8 cellular contexts compared by ENCODE assay signal in genomic region chr11:94519478-94520084, GRCh38. TPM values are rescaled to one million over a fixed set of nuclear protein-coding genes. Genes with fewer than 3 reads are reported as not detected.
DNase-seq lines count a peak whose midpoint lies in the region; ATAC-seq, FAIRE-seq and TF ChIP-seq lines count a peak whose summit lies in the region.

No MANE protein-coding gene starts in this region.

- no peak overlapping the region for H3K4me3 Mint-ChIP-seq in activated CD4-positive, alpha-beta T cell treated with anti-CD3 and anti-CD28 coated beads, Interleukin-2, amount 10 ng/mL, durations not matched to agents 7 days and 5 days
- H3K4me3 Mint-ChIP-seq in activated T-cell treated with anti-CD3 and anti-CD28 coated beads, Interleukin-2, amount 50 U/mL, for 72 hours: no peak overlapping the region

- peak; percentile 87 for TF ChIP-seq CTCF in SK-N-SH (IDR thresholded peaks at IDR 0.05)
- TF ChIP-seq CTCF in gastrocnemius medialis (IDR thresholded peaks at IDR 0.05 in 4 of 5, conservative IDR thresholded peaks at IDR 0.05 in 1 of 5): peak; percentile 31 to 75 (median 41)
- TF ChIP-seq CTCF in lower leg skin (IDR thresholded peaks at IDR 0.05): no peak

- no peak overlapping the region; a peak in 1 of 4 replicates for H3K4me3 ChIP-seq in SK-N-SH (ENCODE audit: low read depth in 2 of 2, low read length in 1 of 2)
- H3K4me3 ChIP-seq in gastrocnemius medialis: no peak overlapping the region
- no peak overlapping the region for H3K4me3 ChIP-seq in lower leg skin (ENCODE audit: low read depth, poor library complexity, severe bottlenecking)

- DNase-seq in activated CD4-positive, alpha-beta T cell treated with anti-CD3 and anti-CD28 coated beads, Interleukin-2, amount 10 ng/mL, durations not matched to agents 7 days and 5 days: peak; percentile 24
- DNase-seq in activated CD4-positive, alpha-beta T cell treated with anti-CD3 and anti-CD28 coated beads for 48 hours: no peak
- DNase-seq in KG1 (lab: John Stamatoyannopoulos, UW): peak; percentile 32
- peak; percentile 38 for DNase-seq in SK-N-SH
- DNase-seq in frontal cortex (ENCODE audit: low spot score in 2 of 2): peak in 1 of 2 donors; percentile 25
- DNase-seq in gastrocnemius medialis: no peak
- DNase-seq in lower leg skin (ENCODE audit: low spot score in 2 of 2): no peak
- DNase-seq in activated T-cell treated with anti-CD3 and anti-CD28 coated beads, Interleukin-2, amount 50 U/mL, for 72 hours: no peak

- no peak for TF ChIP-seq POLR2A in gastrocnemius medialis (IDR thresholded peaks at IDR 0.05)
- no peak for TF ChIP-seq POLR2A in lower leg skin (IDR thresholded peaks at IDR 0.05)

- H3F3A ChIP-seq in SK-N-SH (replicated peaks; ENCODE audit: insufficient read depth): no peaks in the 10 kb centered on the region

- H3K79me2 ChIP-seq in SK-N-SH (ENCODE audit: insufficient read depth): no peaks in the 10 kb centered on the region

- H3K4me2 ChIP-seq in SK-N-SH: no peak overlapping the region

- intact Hi-C loops in gastrocnemius medialis (cut with DNase I; ENCODE audit: low total_unique reads): loop anchor here (1.0 to 2.0 kb wide), 2 partner anchors 43 to 84 kb away; no protein-coding TSS in a partner anchor
- intact Hi-C loops in lower leg skin (cut with DNase I; ENCODE audit: low total_unique reads): loop anchor here (10.0 kb wide), 1 partner anchor 625 kb away; no protein-coding TSS in a partner anchor

- 24% methylated on average over 5 of the region's 5 CpGs for WGBS in SK-N-SH (ENCODE audit: low lambda C conversion rate)
- WGBS in lower leg skin, 2 donors: 7 to 12% methylated on average over 5 of the region's 5 CpGs

- H4K20me1 ChIP-seq in SK-N-SH (ENCODE audit: insufficient read depth): no peaks in the 10 kb centered on the region

- TF ChIP-seq EP300 in SK-N-SH (IDR thresholded peaks at IDR 0.05; ENCODE audit: borderline replicate concordance in 1 of 2, low read depth in 1 of 2, low read length in 1 of 2): no peak

- H3K9ac ChIP-seq in SK-N-SH: no peak overlapping the region

- ATAC-seq in gastrocnemius medialis: no peak
- ATAC-seq in activated T-cell treated with anti-CD3 and anti-CD28 coated beads, Interleukin-2, amount 50 U/mL, for 72 hours (replicated peaks in 1 of 2): no peak

- in situ Hi-C loops in gastrocnemius medialis (cut with MboI; ENCODE audit: low sequenced_read_pairs in 4 of 4): loop anchor here in 2 of 4 donors (5.0 to 25.0 kb wide), 2 partner anchors 78 to 632 kb away; no protein-coding TSS in a partner anchor

- H3K36me3 ChIP-seq in SK-N-SH (replicated peaks in 1 of 2; ENCODE audit: control insufficient read depth in 1 of 2, insufficient read depth in 2 of 2, low read length in 1 of 2): no peaks in the 10 kb centered on the region
- no peaks in the 10 kb centered on the region for H3K36me3 ChIP-seq in gastrocnemius medialis

- no peaks in the 10 kb centered on the region for H3K9me3 ChIP-seq in SK-N-SH
- no peaks in the 10 kb centered on the region for H3K9me3 ChIP-seq in gastrocnemius medialis

- 0 out of 2 replicates have a peak overlapping the region, but pooled peaks have one; percentile 23 for H2AFZ ChIP-seq in SK-N-SH (ENCODE audit: low read depth)

- peaks cover 15% of the 10 kb centered on the region for H3K27me3 Mint-ChIP-seq in activated CD4-positive, alpha-beta T cell treated with anti-CD3 and anti-CD28 coated beads, Interleukin-2, amount 10 ng/mL, durations not matched to agents 7 days and 5 days
- H3K27me3 Mint-ChIP-seq in activated T-cell treated with anti-CD3 and anti-CD28 coated beads, Interleukin-2, amount 50 U/mL, for 72 hours (ENCODE audit: low read depth): peaks cover 11% of the 10 kb centered on the region

- CTCF ChIA-PET in activated CD4-positive, alpha-beta T cell treated with anti-CD3 and anti-CD28 coated beads, Interleukin-2, amount 10 ng/mL, durations not matched to agents 7 days and 5 days (lab: Charles Lee): interaction anchor here (0.9 kb wide), 1 partner anchor 624 kb away, joined by 3 read pairs; no protein-coding TSS in a partner anchor
- CTCF ChIA-PET in SK-N-SH (lab: Yijun Ruan, JAX): interaction anchor here (0.6 to 1.8 kb wide), 22 partner anchors 10 to 630 kb away, joined by 3 to 8 read pairs (median 3); partner anchors contain the start of gene AMOTL1

- peak; percentile 57 for TF ChIP-seq RAD21 in SK-N-SH (IDR thresholded peaks at IDR 0.05; ENCODE audit: low read length)

- POLR2A ChIA-PET in activated CD4-positive, alpha-beta T cell treated with anti-CD3 and anti-CD28 coated beads, Interleukin-2, amount 10 ng/mL, durations not matched to agents 7 days and 5 days (lab: Charles Lee): no interaction called here
- POLR2A ChIA-PET in SK-N-SH (lab: Yijun Ruan, JAX): no interaction called here

- peak; percentile 91 for FAIRE-seq in frontal cortex (lab: Jason Lieb, UNC)

- H3K4me1 ChIP-seq in SK-N-SH (ENCODE audit: control insufficient read depth in 1 of 2, insufficient read depth in 2 of 2, low read depth in 1 of 2, low read length in 1 of 2): no peaks in the 10 kb centered on the region
- H3K4me1 ChIP-seq in gastrocnemius medialis: no peaks in the 10 kb centered on the region

- no peaks in the 10 kb centered on the region for H3K9me3 Mint-ChIP-seq in activated CD4-positive, alpha-beta T cell treated with anti-CD3 and anti-CD28 coated beads, Interleukin-2, amount 10 ng/mL, durations not matched to agents 7 days and 5 days
- no peaks in the 10 kb centered on the region for H3K9me3 Mint-ChIP-seq in activated T-cell treated with anti-CD3 and anti-CD28 coated beads, Interleukin-2, amount 50 U/mL, for 72 hours

- H3K27me3 ChIP-seq in SK-N-SH (ENCODE audit: insufficient read depth): no peaks in the 10 kb centered on the region
- H3K27me3 ChIP-seq in gastrocnemius medialis: no peaks in the 10 kb centered on the region

- H3K9me2 ChIP-seq in SK-N-SH: no peaks in the 10 kb centered on the region

- H3K27ac Mint-ChIP-seq in activated CD4-positive, alpha-beta T cell treated with anti-CD3 and anti-CD28 coated beads, Interleukin-2, amount 10 ng/mL, durations not matched to agents 7 days and 5 days: no peak overlapping the region
- H3K27ac Mint-ChIP-seq in activated T-cell treated with anti-CD3 and anti-CD28 coated beads, Interleukin-2, amount 50 U/mL, for 72 hours: no peak overlapping the region

- H3K27ac ChIP-seq in SK-N-SH (ENCODE audit: low read depth in 2 of 2, low read length in 1 of 2) (no peak overlapping the region), gastrocnemius medialis (no peak overlapping the region)

- H3K4me1 Mint-ChIP-seq in activated CD4-positive, alpha-beta T cell treated with anti-CD3 and anti-CD28 coated beads, Interleukin-2, amount 10 ng/mL, durations not matched to agents 7 days and 5 days: no peaks in the 10 kb centered on the region
- H3K4me1 Mint-ChIP-seq in activated T-cell treated with anti-CD3 and anti-CD28 coated beads, Interleukin-2, amount 50 U/mL, for 72 hours (ENCODE audit: low read depth): no peaks in the 10 kb centered on the region

- H3K36me3 Mint-ChIP-seq in activated CD4-positive, alpha-beta T cell treated with anti-CD3 and anti-CD28 coated beads, Interleukin-2, amount 10 ng/mL, durations not matched to agents 7 days and 5 days (ENCODE audit: low read depth): no peaks in the 10 kb centered on the region
- H3K36me3 Mint-ChIP-seq in activated T-cell treated with anti-CD3 and anti-CD28 coated beads, Interleukin-2, amount 50 U/mL, for 72 hours (ENCODE audit: insufficient read depth in 2 of 2): no peaks in the 10 kb centered on the region

RNA-seq across cellular contexts. Expression of gene C11orf97, which starts 7.3 kb away (rescaled TPM):
- not detected for total RNA-seq in activated CD4-positive, alpha-beta T cell treated with anti-CD3 and anti-CD28 coated beads, Interleukin-2, amount 10 ng/mL, durations not matched to agents 7 days and 5 days
- polyA plus RNA-seq in SK-N-SH (2012; rRNA removed): not detected in 2 replicates
- not detected in 2 replicates for polyA plus RNA-seq in SK-N-SH (2012; cell fraction: cytosol; rRNA removed)
- not detected in 2 replicates for polyA plus RNA-seq in SK-N-SH (2012; cell fraction: nucleus; rRNA removed)
- total RNA-seq in frontal cortex (not detected), gastrocnemius medialis (not detected), lower leg skin (not detected)
- total RNA-seq in activated T-cell treated with anti-CD3 and anti-CD28 coated beads, Interleukin-2, amount 50 U/mL, for 72 hours: not detected

RNA-seq across cellular contexts. Expression of gene FUT4, which starts 24.1 kb away (rescaled TPM):
- 1 to 10 TPM; 7.1 to 7.8 TPM for total RNA-seq in activated CD4-positive, alpha-beta T cell treated with anti-CD3 and anti-CD28 coated beads, Interleukin-2, amount 10 ng/mL, durations not matched to agents 7 days and 5 days
- polyA plus RNA-seq in SK-N-SH (2012; rRNA removed): 1.8 and 1.9 TPM in 2 replicates
- polyA plus RNA-seq in SK-N-SH (2012; cell fraction: cytosol; rRNA removed): 1.7 and 1.9 TPM in 2 replicates
- 1.5 and 1.9 TPM in 2 replicates for polyA plus RNA-seq in SK-N-SH (2012; cell fraction: nucleus; rRNA removed)
- total RNA-seq in frontal cortex (7.3 TPM), gastrocnemius medialis (1 to 10 TPM in 3 of 4 donors, under 1 TPM in 1; 0.92 to 1.9 (median 1.5) TPM), lower leg skin (1 to 10 TPM; 1.2 to 4.5 (median 2.3) TPM)
- 1 to 10 TPM; 5.4 to 5.5 TPM for total RNA-seq in activated T-cell treated with anti-CD3 and anti-CD28 coated beads, Interleukin-2, amount 50 U/mL, for 72 hours

RNA-seq across cellular contexts. Expression of gene ANKRD49, which starts 25.8 kb away (rescaled TPM):
- total RNA-seq in activated CD4-positive, alpha-beta T cell treated with anti-CD3 and anti-CD28 coated beads, Interleukin-2, amount 10 ng/mL, durations not matched to agents 7 days and 5 days: 10 to 100 TPM; 30.3 to 36.8 TPM
- polyA plus RNA-seq in SK-N-SH (2012; rRNA removed): 4.9 and 7.6 TPM in 2 replicates
- 5.3 and 6.5 TPM in 2 replicates for polyA plus RNA-seq in SK-N-SH (2012; cell fraction: cytosol; rRNA removed)
- polyA plus RNA-seq in SK-N-SH (2012; cell fraction: nucleus; rRNA removed): 6.7 and 18.5 TPM in 2 replicates
- 25.3 TPM for total RNA-seq in frontal cortex
- 10 to 100 TPM in 3 of 4 donors, 1 to 10 TPM in 1; 9.0 to 21.1 (median 11.9) TPM for total RNA-seq in gastrocnemius medialis
- 10 to 100 TPM in 3 of 4 donors, 1 to 10 TPM in 1; 7.1 to 19.6 (median 15.4) TPM for total RNA-seq in lower leg skin
- total RNA-seq in activated T-cell treated with anti-CD3 and anti-CD28 coated beads, Interleukin-2, amount 50 U/mL, for 72 hours: 10 to 100 TPM; 24.2 to 28.1 TPM

RNA-seq across cellular contexts. Expression of gene MRE11, which starts 25.9 kb away (rescaled TPM):
- 10 to 100 TPM; 38.4 to 44.2 TPM for total RNA-seq in activated CD4-positive, alpha-beta T cell treated with anti-CD3 and anti-CD28 coated beads, Interleukin-2, amount 10 ng/mL, durations not matched to agents 7 days and 5 days
- polyA plus RNA-seq in SK-N-SH (2012; rRNA removed): 2.8 and 4.7 TPM in 2 replicates
- polyA plus RNA-seq in SK-N-SH (2012; cell fraction: cytosol; rRNA removed): 3.4 and 4.3 TPM in 2 replicates
- polyA plus RNA-seq in SK-N-SH (2012; cell fraction: nucleus; rRNA removed): 4.8 and 8.9 TPM in 2 replicates
- total RNA-seq in frontal cortex (12.6 TPM), gastrocnemius medialis (10 to 100 TPM in 1 of 4 donors, 1 to 10 TPM in 3; 5.3 to 12.3 (median 5.9) TPM), lower leg skin (10 to 100 TPM; 11.7 to 25.3 (median 13.4) TPM)
- total RNA-seq in activated T-cell treated with anti-CD3 and anti-CD28 coated beads, Interleukin-2, amount 50 U/mL, for 72 hours: 10 to 100 TPM; 43.8 to 49.1 TPM

RNA-seq across cellular contexts. Expression of gene PIWIL4, which starts 47.6 kb away (rescaled TPM):
- under 1 TPM; 0.55 to 0.65 TPM for total RNA-seq in activated CD4-positive, alpha-beta T cell treated with anti-CD3 and anti-CD28 coated beads, Interleukin-2, amount 10 ng/mL, durations not matched to agents 7 days and 5 days
- 1.7 and 2.0 TPM in 2 replicates for polyA plus RNA-seq in SK-N-SH (2012; rRNA removed)
- polyA plus RNA-seq in SK-N-SH (2012; cell fraction: cytosol; rRNA removed): 1.6 TPM in 2 replicates
- 5.2 and 10.0 TPM in 2 replicates for polyA plus RNA-seq in SK-N-SH (2012; cell fraction: nucleus; rRNA removed)
- 7.7 TPM for total RNA-seq in frontal cortex
- 1 to 10 TPM in 3 of 4 donors, under 1 TPM in 1; 0.70 to 2.1 (median 1.3) TPM for total RNA-seq in gastrocnemius medialis
- 1 to 10 TPM in 3 of 4 donors, under 1 TPM in 1; 0.67 to 3.3 (median 1.6) TPM for total RNA-seq in lower leg skin
- total RNA-seq in activated T-cell treated with anti-CD3 and anti-CD28 coated beads, Interleukin-2, amount 50 U/mL, for 72 hours: 1 to 10 TPM; 1.1 to 1.6 TPM

Comparison
In these comparisons a context has a peak if more than half of its experiments do, and no peak if none do; other contexts are left out.
1. DNase-seq: peak in activated CD4-positive, alpha-beta T cell treated with anti-CD3 and anti-CD28 coated beads, Interleukin-2, amount 10 ng/mL, durations not matched to agents 7 days and 5 days (single experiment), KG1 (single experiment) and SK-N-SH (single experiment); none in activated CD4-positive, alpha-beta T cell treated with anti-CD3 and anti-CD28 coated beads for 48 hours (single experiment), gastrocnemius medialis (0 of 2), lower leg skin (0 of 2) and activated T-cell treated with anti-CD3 and anti-CD28 coated beads, Interleukin-2, amount 50 U/mL, for 72 hours (0 of 2).
2. CTCF ChIP-seq: peak in SK-N-SH (single experiment) and gastrocnemius medialis (5 of 5); none in lower leg skin (0 of 3).